19 cellular contexts compared by ENCODE assay signal in the genomic region with DNA sequence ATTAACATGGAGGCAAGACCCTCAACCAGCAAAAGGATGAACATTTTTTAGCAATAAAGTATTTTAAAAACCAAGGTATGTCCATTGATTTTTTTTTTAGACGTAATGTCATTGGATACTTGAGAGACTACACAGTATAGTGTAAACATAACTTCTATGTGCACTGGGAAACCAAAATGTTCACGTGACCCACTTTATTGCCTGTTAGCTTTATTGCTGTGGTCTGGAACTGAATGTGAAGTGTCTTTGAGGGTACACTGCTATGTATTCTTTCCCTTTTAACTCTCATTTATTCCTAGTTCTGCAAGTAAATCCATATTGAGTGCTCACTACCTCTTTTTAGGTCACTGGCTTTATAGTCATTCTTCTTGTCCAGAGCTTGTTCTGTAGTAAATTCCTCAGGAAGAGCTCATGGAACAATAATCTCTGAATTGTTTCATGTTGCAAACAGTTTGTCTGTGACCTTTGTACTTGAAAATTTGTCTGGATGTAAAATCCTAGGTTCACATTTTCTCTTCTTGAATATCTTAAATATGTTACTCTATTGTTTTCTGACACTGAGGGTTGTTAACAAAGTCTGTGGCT. TPM values are rescaled to one million over a fixed set of nuclear protein-coding genes. Genes with fewer than 3 reads are reported as not detected.
DNase-seq lines count a peak whose midpoint lies in the region; ATAC-seq, FAIRE-seq and TF ChIP-seq lines count a peak whose summit lies in the region.
"Had no signal": no experiment of that assay in that cellular context is flagged by ENCODE, and none has a peak within 500 bp of the region (broad histone marks: within the 10 kb centered on the region; RNA-seq: fewer than 3 reads in every experiment).

No MANE protein-coding gene starts in this region.

- H3K36me3 ChIP-seq in Loucy (ENCODE audit: insufficient read depth, low read length), result no peaks in the 10 kb centered on the region
- H3K36me3 ChIP-seq in astrocyte (ENCODE audit: insufficient read depth, low read length), result no peaks in the 10 kb centered on the region
- H3K36me3 ChIP-seq in right lobe of liver, result no peaks in the 10 kb centered on the region
- H3K36me3 ChIP-seq in SJCRH30, result no peaks in the 10 kb centered on the region
- H3K36me3 ChIP-seq: breast epithelium, esophagus muscularis mucosa, heart left ventricle had no signal

- WGBS in right lobe of liver (ENCODE audit: insufficient coverage, low coverage, low lambda C conversion rate, missing lambda C conversion rate), result 36% methylated on average over 2 of the region's 2 CpGs

- no peaks in the 10 kb centered on the region for H3K9me2 ChIP-seq in Loucy (replicated peaks; ENCODE audit: low read depth, low read length)

- H2AFZ ChIP-seq in Loucy (ENCODE audit: low read length) (no peak overlapping the region), astrocyte (ENCODE audit: low read depth, low read length) (no peak overlapping the region)

- TF ChIP-seq CTCF in Loucy (conservative IDR thresholded peaks at IDR 0.05; ENCODE audit: low read length) (no peak), astrocyte (IDR thresholded peaks at IDR 0.05; ENCODE audit: insufficient read depth, low read depth, low read length) (no peak), right lobe of liver (IDR thresholded peaks at IDR 0.05) (no peak)

- POLR2A ChIA-PET in activated CD8-positive, alpha-beta T cell treated with anti-CD3 and anti-CD28 coated beads, Interleukin-2, amount 10 ng/mL, durations not matched to agents 7 days and 5 days (lab: Charles Lee), result no interaction called here

- CTCF ChIA-PET in activated CD8-positive, alpha-beta T cell treated with anti-CD3 and anti-CD28 coated beads, Interleukin-2, amount 10 ng/mL, durations not matched to agents 7 days and 5 days (lab: Charles Lee), result no interaction called here

- H3K27ac ChIP-seq in astrocyte (ENCODE audit: low read depth, low read length) (no peak overlapping the region), right lobe of liver (no peak overlapping the region), SJCRH30 (no peak overlapping the region)
- H3K27ac ChIP-seq: breast epithelium, esophagus muscularis mucosa, heart left ventricle had no signal

- TF ChIP-seq POLR2A in right lobe of liver (IDR thresholded peaks at IDR 0.05), result no peak

- intact Hi-C loops in right lobe of liver (cut with DNase I), result no loop called here
- intact Hi-C loops in activated CD4-positive, alpha-beta T cell treated with anti-CD3 and anti-CD28 coated beads, Interleukin-2, amount 10 ng/mL, durations not matched to agents 24 days and 14 days (cut with micrococcal nuclease), result no loop called here

- H3K36me3 Mint-ChIP-seq in astrocyte (ENCODE audit: low read depth, unreplicated experiment), result peaks cover 8% of the 10 kb centered on the region
- H3K36me3 Mint-ChIP-seq in activated CD4-positive, alpha-beta T cell treated with anti-CD3 and anti-CD28 coated beads, Interleukin-2, amount 10 ng/mL, durations not matched to agents 24 days and 14 days (ENCODE audit: low read depth), result peaks cover 13% of the 10 kb centered on the region
- peaks cover 15% of the 10 kb centered on the region for H3K36me3 Mint-ChIP-seq in activated CD8-positive, alpha-beta T cell treated with anti-CD3 and anti-CD28 coated beads, Interleukin-2, amount 10 ng/mL, durations not matched to agents 7 days and 5 days (ENCODE audit: low read depth)

- peaks cover 8% of the 10 kb centered on the region for H3K4me1 Mint-ChIP-seq in astrocyte (ENCODE audit: low read depth, unreplicated experiment)
- H3K4me1 Mint-ChIP-seq in activated CD4-positive, alpha-beta T cell treated with anti-CD3 and anti-CD28 coated beads, Interleukin-2, amount 10 ng/mL, durations not matched to agents 24 days and 14 days, result peaks cover 6% of the 10 kb centered on the region
- peaks cover 3% of the 10 kb centered on the region for H3K4me1 Mint-ChIP-seq in activated CD8-positive, alpha-beta T cell treated with anti-CD3 and anti-CD28 coated beads, Interleukin-2, amount 10 ng/mL, durations not matched to agents 7 days and 5 days (ENCODE audit: low read depth)
- H3K4me1 Mint-ChIP-seq: neural crest cell had no signal

- no peak overlapping the region for H3K27ac Mint-ChIP-seq in astrocyte (ENCODE audit: unreplicated experiment)
- H3K27ac Mint-ChIP-seq in activated CD4-positive, alpha-beta T cell treated with anti-CD3 and anti-CD28 coated beads, Interleukin-2, amount 10 ng/mL, durations not matched to agents 24 days and 14 days, result no peak overlapping the region
- H3K27ac Mint-ChIP-seq in activated CD8-positive, alpha-beta T cell treated with anti-CD3 and anti-CD28 coated beads, Interleukin-2, amount 10 ng/mL, durations not matched to agents 7 days and 5 days, result no peak overlapping the region
- H3K27ac Mint-ChIP-seq: activated naive CD4-positive, alpha-beta T cell treated with anti-CD3 and anti-CD28 coated beads, Interleukin-2, amount 50 U/mL, for 72 hours had no signal

- peak; percentile 29 for DNase-seq in COLO668 (lab: John Stamatoyannopoulos, UW; ENCODE audit: unreplicated experiment)
- peak; percentile 25 for DNase-seq in astrocyte (ENCODE audit: low read depth)
- no peak for DNase-seq in right lobe of liver
- DNase-seq in activated CD4-positive, alpha-beta T cell treated with anti-CD3 and anti-CD28 coated beads, Interleukin-2, amount 10 ng/mL, durations not matched to agents 24 days and 14 days, result no peak
- DNase-seq in iPS-NIHi7 (ENCODE audit: extremely low spot score), result no peak
- DNase-seq in activated CD8-positive, alpha-beta T cell treated with anti-CD3 and anti-CD28 coated beads, Interleukin-2, amount 10 ng/mL, durations not matched to agents 7 days and 5 days, result no peak
- no peak for DNase-seq in SJCRH30
- DNase-seq: activated CD4-positive, alpha-beta T cell treated with anti-CD3 and anti-CD28 coated beads, Interleukin-2, amount 50 U/mL, for 4 hours; activated T-cell treated with anti-CD3 and anti-CD28 coated beads, Interleukin-2, amount 50 U/mL, for 4 hours; CD8-positive, alpha-beta memory T cell; heart left ventricle; MM.1S; NCI-H2171 had no signal

- no peak overlapping the region for H3K4me3 ChIP-seq in Loucy (ENCODE audit: low read length, poor library complexity, severe bottlenecking)
- no peak overlapping the region for H3K4me3 ChIP-seq in astrocyte (ENCODE audit: insufficient read depth, low read depth, low read length)
- H3K4me3 ChIP-seq in right lobe of liver, result no peak overlapping the region
- no peak overlapping the region for H3K4me3 ChIP-seq in SJCRH30
- H3K4me3 ChIP-seq: breast epithelium, esophagus muscularis mucosa, heart left ventricle had no signal

- H3K4me1 ChIP-seq in Loucy (ENCODE audit: insufficient read depth, low read length, poor library complexity, severe bottlenecking) (peaks cover 12% of the 10 kb centered on the region), astrocyte (ENCODE audit: insufficient read depth, low read length) (no peaks in the 10 kb centered on the region), right lobe of liver (peaks cover 0 to 30% (median 0%) of the 10 kb centered on the region in 4 donors), SJCRH30 (no peaks in the 10 kb centered on the region)
- H3K4me1 ChIP-seq: breast epithelium had no signal

- H3K9me3 Mint-ChIP-seq in astrocyte (ENCODE audit: unreplicated experiment), result peaks cover 11% of the 10 kb centered on the region
- H3K9me3 Mint-ChIP-seq in activated CD4-positive, alpha-beta T cell treated with anti-CD3 and anti-CD28 coated beads, Interleukin-2, amount 10 ng/mL, durations not matched to agents 24 days and 14 days, result peaks cover 8% of the 10 kb centered on the region
- H3K9me3 Mint-ChIP-seq in activated CD8-positive, alpha-beta T cell treated with anti-CD3 and anti-CD28 coated beads, Interleukin-2, amount 10 ng/mL, durations not matched to agents 7 days and 5 days (ENCODE audit: insufficient read depth), result peaks cover 22% of the 10 kb centered on the region

- no peak for FAIRE-seq in astrocyte (lab: Jason Lieb, UNC)
- FAIRE-seq: urothelium cell line had no signal

- peaks cover 2% of the 10 kb centered on the region; the same call in 1 of the 2 replicates for H3F3A ChIP-seq in Loucy (ENCODE audit: low read depth)

- H3K79me2 ChIP-seq in Loucy (ENCODE audit: insufficient read depth, low read length) (peaks cover 82% of the 10 kb centered on the region), astrocyte (ENCODE audit: insufficient read depth, low read length) (peaks cover 88% of the 10 kb centered on the region)

- peak overlapping the region; percentile 43 for H3K4me2 ChIP-seq in Loucy (ENCODE audit: low read depth, low read length, poor library complexity, severe bottlenecking)
- no peak overlapping the region for H3K4me2 ChIP-seq in astrocyte (ENCODE audit: low read length)

- H3K27me3 Mint-ChIP-seq in astrocyte (ENCODE audit: low read depth, unreplicated experiment), result no peaks in the 10 kb centered on the region
- no peaks in the 10 kb centered on the region for H3K27me3 Mint-ChIP-seq in activated CD4-positive, alpha-beta T cell treated with anti-CD3 and anti-CD28 coated beads, Interleukin-2, amount 10 ng/mL, durations not matched to agents 24 days and 14 days
- H3K27me3 Mint-ChIP-seq in activated CD8-positive, alpha-beta T cell treated with anti-CD3 and anti-CD28 coated beads, Interleukin-2, amount 10 ng/mL, durations not matched to agents 7 days and 5 days (ENCODE audit: low read depth), result no peaks in the 10 kb centered on the region
- H3K27me3 Mint-ChIP-seq: CD8-positive, alpha-beta memory T cell had no signal

- peaks cover 19% of the 10 kb centered on the region for H3K9me3 ChIP-seq in Loucy (ENCODE audit: insufficient read depth, low read depth, low read length)
- peaks cover 3% of the 10 kb centered on the region for H3K9me3 ChIP-seq in astrocyte (ENCODE audit: insufficient read depth, low read depth, low read length)
- H3K9me3 ChIP-seq in right lobe of liver, result peaks cover 0 to 5% (median 0%) of the 10 kb centered on the region in 4 donors
- peaks cover 24% of the 10 kb centered on the region for H3K9me3 ChIP-seq in SJCRH30 (replicated peaks)

- H3K27me3 ChIP-seq in Loucy (ENCODE audit: insufficient read depth, low read length, poor library complexity, severe bottlenecking), result no peaks in the 10 kb centered on the region
- H3K27me3 ChIP-seq in astrocyte (ENCODE audit: insufficient read depth, low read length), result no peaks in the 10 kb centered on the region
- no peaks in the 10 kb centered on the region for H3K27me3 ChIP-seq in right lobe of liver
- no peaks in the 10 kb centered on the region for H3K27me3 ChIP-seq in SJCRH30
- H3K27me3 ChIP-seq: breast epithelium, esophagus muscularis mucosa, heart left ventricle had no signal

- H3K9ac ChIP-seq in Loucy (ENCODE audit: low read depth, low read length, poor library complexity, severe bottlenecking) (no peak overlapping the region), astrocyte (ENCODE audit: low read length) (no peak overlapping the region)

- peak in 3 of 4 donors; percentile 40 to 52 (median 48) for ATAC-seq in right lobe of liver
- no peak for ATAC-seq in activated CD8-positive, alpha-beta T cell treated with anti-CD3 and anti-CD28 coated beads, Interleukin-2, amount 10 ng/mL, durations not matched to agents 7 days and 5 days
- ATAC-seq: activated naive CD4-positive, alpha-beta T cell treated with anti-CD3 and anti-CD28 coated beads, Interleukin-2, amount 50 U/mL, for 72 hours; activated T-cell treated with anti-CD3 and anti-CD28 coated beads, Interleukin-2, amount 50 U/mL, for 4 hours; heart left ventricle had no signal

- H3K4me3 Mint-ChIP-seq in astrocyte (ENCODE audit: unreplicated experiment), result no peak overlapping the region
- H3K4me3 Mint-ChIP-seq in activated CD4-positive, alpha-beta T cell treated with anti-CD3 and anti-CD28 coated beads, Interleukin-2, amount 10 ng/mL, durations not matched to agents 24 days and 14 days, result no peak overlapping the region
- H3K4me3 Mint-ChIP-seq in activated CD8-positive, alpha-beta T cell treated with anti-CD3 and anti-CD28 coated beads, Interleukin-2, amount 10 ng/mL, durations not matched to agents 7 days and 5 days, result no peak overlapping the region
- H3K4me3 Mint-ChIP-seq: activated T-cell treated with anti-CD3 and anti-CD28 coated beads, Interleukin-2, amount 50 U/mL, for 4 hours; CD8-positive, alpha-beta memory T cell; neural crest cell had no signal

- peaks cover 22% of the 10 kb centered on the region for H4K20me1 ChIP-seq in Loucy (ENCODE audit: insufficient read depth, low read length, poor library complexity, severe bottlenecking)
- peaks cover 42% of the 10 kb centered on the region for H4K20me1 ChIP-seq in astrocyte (ENCODE audit: insufficient read depth, low read length)

RNA-seq across cellular contexts. Expression of gene ABCD3, which starts 20.6 kb away (rescaled TPM):
- total RNA-seq in astrocyte (38.4 and 41.6 TPM in 2 replicates), right lobe of liver (10 to 100 TPM; 54.9 to 94.0 (median 65.6) TPM)
- 29.9 and 31.1 TPM in 2 replicates for total RNA-seq in activated CD4-positive, alpha-beta T cell treated with anti-CD3 and anti-CD28 coated beads, Interleukin-2, amount 10 ng/mL, durations not matched to agents 24 days and 14 days
- total RNA-seq in activated CD8-positive, alpha-beta T cell treated with anti-CD3 and anti-CD28 coated beads, Interleukin-2, amount 10 ng/mL, durations not matched to agents 7 days and 5 days, result 10 to 100 TPM; 25.0 to 25.2 TPM
- total RNA-seq in SJCRH30 (2014; rRNA removed; shearing (Covaris generic)), result 52.0 and 53.4 TPM in 2 replicates

Comparison
In these comparisons a context has a peak if more than half of its experiments do, and no peak if none do; other contexts are left out.
1. DNase-seq: peak in COLO668 (single experiment) and astrocyte (single experiment); none in right lobe of liver (0 of 3), activated CD4-positive, alpha-beta T cell treated with anti-CD3 and anti-CD28 coated beads, Interleukin-2, amount 10 ng/mL, durations not matched to agents 24 days and 14 days (single experiment), iPS-NIHi7 (single experiment), activated CD8-positive, alpha-beta T cell treated with anti-CD3 and anti-CD28 coated beads, Interleukin-2, amount 10 ng/mL, durations not matched to agents 7 days and 5 days (single experiment) and SJCRH30 (0 of 2).